ENCODE assay signal across 8 cellular contexts in the genomic region with DNA sequence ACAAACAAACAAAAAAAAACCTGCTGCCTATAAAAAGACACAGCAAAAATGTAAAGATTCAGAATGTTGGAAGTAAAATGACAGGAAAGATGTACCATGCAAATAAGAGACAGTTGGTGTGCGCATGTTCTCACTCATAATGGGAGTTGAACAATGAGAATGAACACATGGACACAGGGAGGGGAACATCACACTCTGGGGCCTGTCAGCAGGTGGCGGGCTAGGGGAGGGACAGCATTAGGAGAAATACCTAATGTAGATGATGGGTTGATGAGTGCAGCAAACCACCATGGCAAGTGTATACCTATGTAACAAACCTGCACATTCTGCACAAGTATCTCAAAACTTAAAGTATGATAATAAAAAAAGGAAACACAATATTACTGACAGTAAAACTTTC. TPM values are rescaled to one million over a fixed set of nuclear protein-coding genes. Genes with fewer than 3 reads are reported as not detected.
DNase-seq lines count a peak whose midpoint lies in the region; ATAC-seq and TF ChIP-seq lines count a peak whose summit lies in the region.
"Not testable (repeated sequence)": the region's sequence is repeated elsewhere in the genome, so short reads cannot be mapped to it uniquely, and the experiment has no call there.

No MANE protein-coding gene starts in this region.

- intact Hi-C loops in esophagus squamous epithelium (cut with DNase I): not testable (repeated sequence)
- intact Hi-C loops in mucosa of descending colon (cut with DNase I, micrococcal nuclease): loop anchor here in 1 of 2 donors (10.0 kb wide), 1 partner anchor 227 kb away; no protein-coding TSS in a partner anchor

- not testable (repeated sequence) for H3K9me3 ChIP-seq in esophagus squamous epithelium, mucosa of descending colon

- H3K36me3 ChIP-seq in esophagus squamous epithelium; mucosa of descending colon (ENCODE audit: low read depth): not testable (repeated sequence)

- not testable (repeated sequence) for TF ChIP-seq POLR2A in esophagus squamous epithelium (IDR thresholded peaks at IDR 0.05)

- DNase-seq in D341Med (ENCODE audit: low spot score) (peak; percentile 39), HCEC 1CT (peak; percentile 7), NCI-H524 treated with DMSO at 0.1 percent for 48 hours (lab: John Stamatoyannopoulos, UW) (peak; percentile 10), T-helper 9 cell (peak; percentile 17), mucosa of descending colon (peak in 2 of 3 donors; percentile 71 to 73)
- peak; percentile 8 for DNase-seq in activated effector memory CD4-positive, alpha-beta T cell treated with Interleukin-2 at 50 U/mL for 16 hours
- DNase-seq in esophagus squamous epithelium (lab: John Stamatoyannopoulos, UW): not testable (repeated sequence)
- DNase-seq in stimulated activated naive CD8-positive, alpha-beta T cell treated with anti-CD3 and anti-CD28 coated beads, Interleukin-15, Interleukin-2, amounts not matched to agents 100 U/mL and 50 U/mL, for 24 hours: peak; percentile 22

- peak in 4 of 6 experiments; percentile 18 to 51 (median 32) for TF ChIP-seq CTCF in esophagus squamous epithelium (IDR thresholded peaks at IDR 0.05)
- TF ChIP-seq CTCF in mucosa of descending colon (IDR thresholded peaks at IDR 0.05): peak; percentile 8

- not testable (repeated sequence) for H3K4me1 ChIP-seq in esophagus squamous epithelium; mucosa of descending colon (ENCODE audit: low read depth)

- not testable (repeated sequence) for ATAC-seq in mucosa of descending colon; stimulated activated naive CD8-positive, alpha-beta T cell treated with anti-CD3 and anti-CD28 coated beads, Interleukin-15, Interleukin-2, amounts not matched to agents 100 U/mL and 50 U/mL, for 24 hours

- WGBS in esophagus squamous epithelium, 2 donors: 59 to 60% methylated on average over 2 of the region's 2 CpGs

- H3K27ac ChIP-seq in esophagus squamous epithelium: not testable (repeated sequence)

- H3K4me3 ChIP-seq in esophagus squamous epithelium, mucosa of descending colon: not testable (repeated sequence)

- not testable (repeated sequence) for H3K27me3 ChIP-seq in esophagus squamous epithelium

RNA-seq across cellular contexts. Expression of a gene that starts 49.8 kb away (rescaled TPM):
- total RNA-seq in esophagus squamous epithelium (1 to 10 TPM in 1 of 4 donors, under 1 TPM in 2, not detected in 1; 0.09 to 2.7 (median 0.95) TPM), mucosa of descending colon (1 to 10 TPM in 1 of 3 donors, under 1 TPM in 2; 0.31 to 1.3 (median 0.35) TPM)
